In the genomic region with DNA sequence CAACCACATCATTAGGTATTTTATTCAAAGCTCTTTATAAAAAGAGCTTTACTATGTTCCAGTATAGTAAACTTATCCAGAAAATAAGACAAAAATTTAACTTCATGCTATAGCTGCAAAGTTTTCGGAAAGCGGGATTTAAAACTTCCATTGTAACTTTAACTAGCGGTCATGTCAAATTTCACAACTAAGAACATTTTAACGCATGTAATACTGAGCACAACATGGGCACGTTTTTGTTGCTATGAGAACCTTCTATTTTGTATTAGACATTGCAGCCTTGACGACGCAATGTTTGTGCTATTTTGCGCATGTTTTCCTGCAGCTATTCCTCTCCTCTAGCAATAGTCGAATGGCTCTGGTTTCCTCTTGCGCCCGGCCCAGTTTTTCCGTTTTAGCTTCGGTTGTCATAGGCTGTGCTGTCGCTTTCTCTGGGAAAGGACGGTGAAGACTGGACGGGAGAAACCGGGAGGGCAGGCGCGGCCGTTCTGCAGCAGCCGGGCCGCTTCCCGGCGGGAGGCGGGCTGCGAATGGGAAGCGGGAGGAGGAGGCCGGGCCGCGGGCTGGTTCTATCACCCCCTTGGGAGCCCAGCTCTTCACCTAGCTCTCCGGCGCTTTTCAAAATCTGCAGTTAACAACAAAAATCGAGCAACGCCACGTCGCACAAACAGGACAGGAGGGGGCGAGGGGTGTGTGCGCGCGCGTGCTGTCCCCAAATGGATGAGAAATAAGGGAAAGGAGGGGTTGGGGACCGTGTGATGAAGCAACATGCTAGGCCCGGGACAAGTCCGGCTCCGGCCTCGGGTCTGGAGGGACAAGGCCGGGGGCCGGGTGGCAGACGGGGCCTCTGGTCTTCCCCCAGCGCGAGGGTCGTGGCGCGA, we compare ENCODE assay signal across 8 cellular contexts.
A peak's percentile ranks its signal among the peaks of the same experiment; 100 is the strongest.
DNase-seq lines count a peak whose midpoint lies in the region; ATAC-seq and TF ChIP-seq lines count a peak whose summit lies in the region.

No MANE protein-coding gene starts in this region.

- no peak overlapping the region for H3K27ac ChIP-seq in iPS DF 6.9 (ENCODE audit: low read length)

- peak; percentile 80 for DNase-seq in GM12865 (ENCODE audit: low read depth)
- peak; percentile 74 for DNase-seq in NCI-H1417 treated with DMSO at 0.1 percent for 48 hours (lab: John Stamatoyannopoulos, UW)
- DNase-seq in astrocyte of the spinal cord (ENCODE audit: low read depth, low spot score) = peak; percentile 92
- no peak for DNase-seq in iPS DF 6.9 (ENCODE audit: low read depth, low spot score)
- peak; percentile 85 for DNase-seq in sciatic nerve (ENCODE audit: low spot score)
- no peak for DNase-seq in GM19240 (ENCODE audit: insufficient read length, low spot score)

- H3K27me3 Mint-ChIP-seq in T-helper 1 cell treated with Interleukin-12 subunit alpha and Interleukin-12 subunit beta and Interleukin-4 antibody, amounts not matched to agents 30 μg/mL and 1 μg/mL, for 36 hours (ENCODE audit: low read depth) = peaks cover 5% of the 10 kb centered on the region

- H3K36me3 Mint-ChIP-seq in T-helper 1 cell treated with Interleukin-12 subunit alpha and Interleukin-12 subunit beta and Interleukin-4 antibody, amounts not matched to agents 30 μg/mL and 1 μg/mL, for 36 hours (ENCODE audit: low read depth) = no peaks in the 10 kb centered on the region

- peak overlapping the region; percentile 99 for H3K27ac Mint-ChIP-seq in T-helper 1 cell treated with Interleukin-12 subunit alpha and Interleukin-12 subunit beta and Interleukin-4 antibody, amounts not matched to agents 30 μg/mL and 1 μg/mL, for 36 hours

- H3K4me1 Mint-ChIP-seq in T-helper 1 cell treated with Interleukin-12 subunit alpha and Interleukin-12 subunit beta and Interleukin-4 antibody, amounts not matched to agents 30 μg/mL and 1 μg/mL, for 36 hours (ENCODE audit: low read depth) = peaks cover 11% of the 10 kb centered on the region

- TF ChIP-seq CTCF in GM12865 (IDR thresholded peaks at IDR 0.05; ENCODE audit: insufficient read depth, low read depth, low read length, missing control alignments) = no peak
- TF ChIP-seq CTCF in astrocyte of the spinal cord (IDR thresholded peaks at IDR 0.05; ENCODE audit: low read depth, low read length) = no peak

- H3K9me3 ChIP-seq in iPS DF 6.9 (ENCODE audit: control insufficient read depth, insufficient read depth, low read length) = no peaks in the 10 kb centered on the region

- H3K4me3 ChIP-seq in GM12865 (ENCODE audit: low read depth, low read length) (peak overlapping the region; percentile 93), astrocyte of the spinal cord (ENCODE audit: low read depth, low read length) (peak overlapping the region; percentile 60), iPS DF 6.9 (ENCODE audit: low read length) (peak overlapping the region; percentile 97)

- H3K27me3 ChIP-seq in iPS DF 6.9 (ENCODE audit: control insufficient read depth, insufficient read depth, low read length) = no peaks in the 10 kb centered on the region

- peak overlapping the region; percentile 96 for H3K4me3 Mint-ChIP-seq in T-helper 1 cell treated with Interleukin-12 subunit alpha and Interleukin-12 subunit beta and Interleukin-4 antibody, amounts not matched to agents 30 μg/mL and 1 μg/mL, for 36 hours

- ATAC-seq in HG02840 (IDR thresholded peaks at IDR 0.05; ENCODE audit: low FRiP score, unreplicated experiment) = peak; percentile 24
- ATAC-seq in sciatic nerve = peak; percentile 67

- in situ Hi-C loops in astrocyte of the spinal cord (cut with HindIII; ENCODE audit: low sequenced_read_pairs) = no loop called here

- no CpG with 5 or more reads among the region's 54 CpGs for WGBS in iPS DF 6.9 (ENCODE audit: insufficient coverage, insufficient read length)

- H3K4me1 ChIP-seq in iPS DF 6.9 (ENCODE audit: control insufficient read depth, insufficient read depth, low read length) = no peaks in the 10 kb centered on the region

- H3K36me3 ChIP-seq in iPS DF 6.9 (ENCODE audit: control insufficient read depth, insufficient read depth, low read length) = no peaks in the 10 kb centered on the region

- intact Hi-C loops in sciatic nerve (cut with DNase I) = loop anchor here (5.0 kb wide), 1 partner anchor 107 kb away; a partner anchor contains a TSS

- H3K9me3 Mint-ChIP-seq in T-helper 1 cell treated with Interleukin-12 subunit alpha and Interleukin-12 subunit beta and Interleukin-4 antibody, amounts not matched to agents 30 μg/mL and 1 μg/mL, for 36 hours = no peaks in the 10 kb centered on the region

Comparison
In these comparisons a context has a peak if more than half of its experiments do, and no peak if none do; other contexts are left out.
1. DNase-seq: peak in GM12865 (single experiment), NCI-H1417 treated with DMSO at 0.1 percent for 48 hours (single experiment), astrocyte of the spinal cord (single experiment) and sciatic nerve (single experiment); none in iPS DF 6.9 (single experiment) and GM19240 (single experiment).
2. Peak in every context shown above with its lines, with median percentiles within 50 percentile points of each other: H3K4me3 ChIP-seq.